8 cellular contexts compared by ENCODE assay signal in genomic region chr5:471750-472058, GRCh38. TPM values are rescaled to one million over a fixed set of nuclear protein-coding genes. Genes with fewer than 3 reads are reported as not detected.
DNase-seq lines count a peak whose midpoint lies in the region; ATAC-seq and TF ChIP-seq lines count a peak whose summit lies in the region.

No MANE protein-coding gene starts in this region.

- H3K79me2 ChIP-seq in Loucy (ENCODE audit: insufficient read depth, low read length) (peaks cover 33% of the 10 kb centered on the region), neural cell (replicated peaks; ENCODE audit: insufficient read depth, low read length) (no peaks in the 10 kb centered on the region)

- no peak for TF ChIP-seq EP300 in neural cell (conservative IDR thresholded peaks at IDR 0.05; ENCODE audit: poor library complexity, severe bottlenecking)

- peaks cover 13 to 16% of the 10 kb centered on the region in 2 donors for H3K36me3 Mint-ChIP-seq in CD14-positive monocyte

- H2AFZ ChIP-seq in Loucy (ENCODE audit: low read length): no peak overlapping the region
- no peak overlapping the region for H2AFZ ChIP-seq in neural cell (ENCODE audit: low read depth, low read length)

- intact Hi-C loops in CD14-positive monocyte (cut with micrococcal nuclease): loop anchor here (5.0 to 10.0 kb wide), 3 partner anchors 73 to 423 kb away; partner anchors contain the start of genes CEP72 (in 2 of the 2), BRD9 (in 1 of the 2) and TRIP13 (in 1 of the 2)

- peak overlapping the region; percentile 98 for H3K9ac ChIP-seq in Loucy (ENCODE audit: low read depth, low read length, poor library complexity, severe bottlenecking)
- peak overlapping the region; percentile 76 for H3K9ac ChIP-seq in neural cell (ENCODE audit: low read length)

- no peak for DNase-seq in CD14-positive monocyte (ENCODE audit: low spot score)
- DNase-seq in cardiac fibroblast (ENCODE audit: low read depth in 2 of 2): no peak
- no peak for DNase-seq in NCI-H2227 (lab: John Stamatoyannopoulos, UW; ENCODE audit: unreplicated experiment)
- no peak for DNase-seq in NCI-H1930 (lab: John Stamatoyannopoulos, UW)

- H4K20me1 ChIP-seq in Loucy (ENCODE audit: insufficient read depth, low read length, poor library complexity, severe bottlenecking): peaks cover 13% of the 10 kb centered on the region
- H4K20me1 ChIP-seq in neural cell (ENCODE audit: insufficient read depth): no peaks in the 10 kb centered on the region

- H3K27ac Mint-ChIP-seq in CD14-positive monocyte: peak overlapping the region in 1 of 7 donors; percentile 50

- peaks cover 20% of the 10 kb centered on the region for H3K4me1 ChIP-seq in Loucy (ENCODE audit: insufficient read depth, low read length, poor library complexity, severe bottlenecking)

- no peak for TF ChIP-seq RAD21 in neural cell (conservative IDR thresholded peaks at IDR 0.05)

- H3K9me3 ChIP-seq in Loucy (ENCODE audit: insufficient read depth, low read depth, low read length) (no peaks in the 10 kb centered on the region), neural cell (ENCODE audit: low read length) (no peaks in the 10 kb centered on the region)

- H3K9me3 Mint-ChIP-seq in CD14-positive monocyte: peaks cover 0 to 6% (median 4%) of the 10 kb centered on the region in 7 donors

- H3F3A ChIP-seq in Loucy (ENCODE audit: low read depth) (no peaks in the 10 kb centered on the region), neural cell (ENCODE audit: insufficient read depth, low read length, poor library complexity, severe bottlenecking) (no peaks in the 10 kb centered on the region)

- TF ChIP-seq CTCF in CD14-positive monocyte (IDR thresholded peaks at IDR 0.05) (no peak), Loucy (conservative IDR thresholded peaks at IDR 0.05; ENCODE audit: low read length) (no peak), cardiac fibroblast (IDR thresholded peaks at IDR 0.05; ENCODE audit: low read depth, low read length) (no peak), neural cell (IDR thresholded peaks at IDR 0.05; ENCODE audit: poor library complexity, severe bottlenecking) (no peak)

- peak overlapping the region; percentile 90 for H3K4me3 ChIP-seq in Loucy (ENCODE audit: low read length, poor library complexity, severe bottlenecking)
- H3K4me3 ChIP-seq in cardiac fibroblast (replicated peaks in 1 of 2; ENCODE audit: low read depth in 2 of 2, low read length in 2 of 2): peak overlapping the region; percentile 67 to 70
- peak overlapping the region; percentile 88 for H3K4me3 ChIP-seq in neural cell (ENCODE audit: low read length)

- H3K9me2 ChIP-seq in Loucy (replicated peaks; ENCODE audit: low read depth, low read length) (no peaks in the 10 kb centered on the region), neural cell (ENCODE audit: insufficient read depth, low read length) (no peaks in the 10 kb centered on the region)

- ATAC-seq in HG02610 (IDR thresholded peaks at IDR 0.05; ENCODE audit: unreplicated experiment) (no peak), GM21737 (IDR thresholded peaks at IDR 0.05; ENCODE audit: unreplicated experiment) (no peak)

- peaks cover 18% of the 10 kb centered on the region for H3K4me1 Mint-ChIP-seq in CD14-positive monocyte

- peaks cover 6% of the 10 kb centered on the region for H3K27me3 ChIP-seq in Loucy (ENCODE audit: insufficient read depth, low read length, poor library complexity, severe bottlenecking)
- no peaks in the 10 kb centered on the region for H3K27me3 ChIP-seq in neural cell (ENCODE audit: insufficient read depth, low read depth, low read length)

- H3K4me3 Mint-ChIP-seq in CD14-positive monocyte: peak overlapping the region; percentile 65 to 69

- H3K4me2 ChIP-seq in Loucy (ENCODE audit: low read depth, low read length, poor library complexity, severe bottlenecking) (peak overlapping the region; percentile 96), neural cell (ENCODE audit: low read length) (peak overlapping the region; percentile 73)

- no peak overlapping the region for H3K27ac ChIP-seq in neural cell (ENCODE audit: low read length)

- peaks cover 22 to 32% (median 31%) of the 10 kb centered on the region in 3 donors for H3K27me3 Mint-ChIP-seq in CD14-positive monocyte (ENCODE audit: low read depth in 3 of 3)

- peaks cover 4% of the 10 kb centered on the region; the same call in 1 of the 2 replicates for H3K36me3 ChIP-seq in Loucy (ENCODE audit: insufficient read depth, low read length)
- H3K36me3 ChIP-seq in neural cell (ENCODE audit: insufficient read depth, low read length): no peaks in the 10 kb centered on the region

TF ChIP-seq in neural cell, 6 proteins besides CTCF, POLR2A, EP300 and RAD21:
- no peak for TF ChIP-seq MXI1 (conservative IDR thresholded peaks at IDR 0.05; ENCODE audit: poor library complexity, severe bottlenecking)
- TF ChIP-seq TAF1 (IDR thresholded peaks at IDR 0.05; ENCODE audit: low read depth): no peak
- no peak for TF ChIP-seq POLR2AphosphoS5 (IDR thresholded peaks at IDR 0.05)
- no peak for TF ChIP-seq SMC3 (conservative IDR thresholded peaks at IDR 0.05; ENCODE audit: poor library complexity)
- TF ChIP-seq REST (IDR thresholded peaks at IDR 0.05; ENCODE audit: borderline replicate concordance): no peak
- TF ChIP-seq EZH2 (IDR thresholded peaks at IDR 0.05; ENCODE audit: borderline replicate concordance, insufficient read depth, low read length, poor library complexity, severe bottlenecking): no peak

RNA-seq across cellular contexts. Expression of gene EXOC3, which starts 28.7 kb away (rescaled TPM):
- 10 to 100 TPM; 33.2 to 53.8 TPM for polyA plus RNA-seq in CD14-positive monocyte
- polyA plus RNA-seq in neural cell: 27.7 and 33.6 TPM in 2 replicates
- polyA minus RNA-seq in neural cell: 35.1 and 38.1 TPM in 2 replicates

RNA-seq across cellular contexts. Expression of gene SLC9A3, which starts 52.5 kb away (rescaled TPM):
- polyA plus RNA-seq in CD14-positive monocyte (under 1 TPM; 0.31 to 0.42 TPM), neural cell (3.0 and 4.0 TPM in 2 replicates)
- 3.8 and 4.9 TPM in 2 replicates for polyA minus RNA-seq in neural cell
